1 cellular context compared by ENCODE assay signal in genomic region chr5:173736923-173737412, GRCh38.
TF ChIP-seq lines count a peak whose summit lies in the region.

No MANE protein-coding gene starts in this region.

TF ChIP-seq in GM12878, 131 proteins besides CTCF, POLR2A, EP300 and RAD21 (continued from another document and continues in another):
- TF ChIP-seq ATF7 (IDR thresholded peaks at IDR 0.05; ENCODE audit: low read depth), result no peak
- peak; percentile 96 for TF ChIP-seq PAX5 (IDR thresholded peaks at IDR 0.05; ENCODE audit: borderline replicate concordance, low read depth, low read length)
- TF ChIP-seq YBX1 (IDR thresholded peaks at IDR 0.05), result no peak
- no peak for TF ChIP-seq CHD1 (IDR thresholded peaks at IDR 0.05; ENCODE audit: low read depth, low read length)
- TF ChIP-seq CHD2 (IDR thresholded peaks at IDR 0.05; ENCODE audit: borderline replicate concordance, low read depth, low read length), result no peak
- no peak for TF ChIP-seq ELK1 (IDR thresholded peaks at IDR 0.05; ENCODE audit: low read depth, low read length)
- TF ChIP-seq CHD4 (IDR thresholded peaks at IDR 0.05), result no peak
- TF ChIP-seq WRNIP1 (IDR thresholded peaks at IDR 0.05; ENCODE audit: borderline replicate concordance, low read depth, low read length), result no peak
- no peak for TF ChIP-seq NRF1 (conservative IDR thresholded peaks at IDR 0.05; ENCODE audit: low read depth, low read length)
- TF ChIP-seq CREB1 (IDR thresholded peaks at IDR 0.05; ENCODE audit: low read depth), result peak; percentile 80
- TF ChIP-seq HSF1 (IDR thresholded peaks at IDR 0.05; ENCODE audit: low read depth, low read length), result no peak
- TF ChIP-seq RB1 (IDR thresholded peaks at IDR 0.05; ENCODE audit: borderline replicate concordance), result no peak
- TF ChIP-seq GATAD2B (conservative IDR thresholded peaks at IDR 0.05; ENCODE audit: low read depth), result peak; percentile 83
- TF ChIP-seq RCOR1 (conservative IDR thresholded peaks at IDR 0.05; ENCODE audit: low read depth, low read length), result no peak
- TF ChIP-seq RUNX3 (IDR thresholded peaks at IDR 0.05; ENCODE audit: low read length), result peak; percentile 97
- no peak for TF ChIP-seq BRCA1 (IDR thresholded peaks at IDR 0.05; ENCODE audit: low read depth, low read length)
- peak; percentile 83 for TF ChIP-seq MEF2A (IDR thresholded peaks at IDR 0.05; ENCODE audit: insufficient read depth, low read depth, low read length)
- no peak for TF ChIP-seq HDAC2 (IDR thresholded peaks at IDR 0.05)
- no peak for TF ChIP-seq ATF3 (IDR thresholded peaks at IDR 0.05; ENCODE audit: borderline replicate concordance, extremely low read depth, low read depth, low read length)
- peak; percentile 74 for TF ChIP-seq SP1 (IDR thresholded peaks at IDR 0.05; ENCODE audit: low read depth, low read length)
- TF ChIP-seq FOXK2 (IDR thresholded peaks at IDR 0.05), result no peak
- TF ChIP-seq SMARCA5 (IDR thresholded peaks at IDR 0.05), result no peak
- TF ChIP-seq NFXL1 (IDR thresholded peaks at IDR 0.05; ENCODE audit: borderline replicate concordance), result no peak
- no peak for TF ChIP-seq ZBTB33 (IDR thresholded peaks at IDR 0.05)
- no peak for TF ChIP-seq PAX8 (IDR thresholded peaks at IDR 0.05)
- no peak for TF ChIP-seq E2F8 (IDR thresholded peaks at IDR 0.05; ENCODE audit: low read depth, partially characterized antibody)
- no peak for TF ChIP-seq JUND (IDR thresholded peaks at IDR 0.05; ENCODE audit: low read depth, low read length)
- no peak for TF ChIP-seq BACH1 (IDR thresholded peaks at IDR 0.05; ENCODE audit: borderline replicate concordance)
- no peak for TF ChIP-seq ZNF384 (IDR thresholded peaks at IDR 0.05; ENCODE audit: borderline replicate concordance, low read depth, low read length)
- TF ChIP-seq IKZF2 (IDR thresholded peaks at IDR 0.05), result peak; percentile 75 to 79; a peak in 3 of 4 replicates
- TF ChIP-seq NBN (IDR thresholded peaks at IDR 0.05), result 0 out of 2 replicates have a peak, but pooled peaks have one; percentile 59
- no peak for TF ChIP-seq ZZZ3 (IDR thresholded peaks at IDR 0.05; ENCODE audit: control insufficient read depth, insufficient read length, low read depth)
- peak; percentile 22; the same call in 1 of the 2 replicates for TF ChIP-seq SPI1 (IDR thresholded peaks at IDR 0.05; ENCODE audit: borderline replicate concordance, insufficient read depth, low read depth, low read length)
- no peak for TF ChIP-seq CEBPZ (IDR thresholded peaks at IDR 0.05; ENCODE audit: low read depth, low read length)
- peak; percentile 82 for TF ChIP-seq CBFB (IDR thresholded peaks at IDR 0.05; ENCODE audit: low read depth)
- TF ChIP-seq ZBTB40 (IDR thresholded peaks at IDR 0.05; ENCODE audit: borderline replicate concordance), result no peak
- TF ChIP-seq E4F1 (IDR thresholded peaks at IDR 0.05; ENCODE audit: borderline replicate concordance, partially characterized antibody), result no peak
- no peak for TF ChIP-seq MAX (IDR thresholded peaks at IDR 0.05; ENCODE audit: low read depth, low read length)
- no peak for TF ChIP-seq POLR2AphosphoS2 (IDR thresholded peaks at IDR 0.05; ENCODE audit: low read depth, low read length)
- TF ChIP-seq CEBPB (IDR thresholded peaks at IDR 0.05; ENCODE audit: borderline replicate concordance in 1 of 2, low read depth in 2 of 2, low read length in 2 of 2), result no peak
